ENCODE assay signal across 9 cellular contexts in the genomic region with DNA sequence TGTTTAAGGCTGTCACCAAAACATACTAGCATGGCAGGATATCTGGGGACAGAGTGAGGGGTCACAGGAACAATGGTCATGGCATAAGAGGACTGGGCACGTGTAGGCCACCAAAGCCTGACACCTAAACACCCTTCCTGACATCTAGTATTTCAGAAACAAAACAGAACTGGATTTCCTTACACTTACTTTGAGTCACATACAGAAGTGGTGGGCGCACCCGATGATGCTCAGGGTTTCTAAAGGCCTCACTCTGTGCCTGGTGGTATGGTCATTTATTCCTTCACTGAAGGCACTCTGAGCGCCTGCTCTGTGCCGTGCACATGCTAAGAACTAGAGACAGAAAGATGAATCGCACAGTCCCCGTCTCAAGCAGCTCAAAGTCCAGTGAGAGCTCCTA. TPM values are rescaled to one million over a fixed set of nuclear protein-coding genes. Genes with fewer than 3 reads are reported as not detected.
DNase-seq lines count a peak whose midpoint lies in the region; ATAC-seq and TF ChIP-seq lines count a peak whose summit lies in the region.
"Had no signal": no experiment of that assay in that cellular context is flagged by ENCODE, and none has a peak within 500 bp of the region (broad histone marks: within the 10 kb centered on the region; RNA-seq: fewer than 3 reads in every experiment).

No MANE protein-coding gene starts in this region.

- H3K27ac Mint-ChIP-seq in activated CD4-positive, alpha-beta memory T cell treated with anti-CD3 and anti-CD28 coated beads for 36 hours, result peak overlapping the region; percentile 87

- TF ChIP-seq RAD21 in HCT116 (IDR thresholded peaks at IDR 0.05; ENCODE audit: low read depth), result no peak

- WGBS in testis, 2 donors, result 68 to 84% methylated on average over 7 of the region's 7 CpGs
- WGBS in heart right ventricle, 2 donors, result 83 to 92% methylated on average over 7 of the region's 7 CpGs

- H3K9me2 ChIP-seq in HCT116 (ENCODE audit: insufficient read depth), result no peaks in the 10 kb centered on the region

- H3K4me1 ChIP-seq in ACC112 (ENCODE audit: control insufficient read depth, insufficient read depth, low read length, unreplicated experiment), result peaks cover 10% of the 10 kb centered on the region
- peaks cover 10 to 24% of the 10 kb centered on the region in 2 experiments for H3K4me1 ChIP-seq in HCT116 (ENCODE audit: control insufficient read depth in 1 of 2, insufficient read depth in 2 of 2, low read length in 2 of 2)
- peaks cover 28% of the 10 kb centered on the region for H3K4me1 ChIP-seq in lower lobe of right lung
- peaks cover 8% of the 10 kb centered on the region for H3K4me1 ChIP-seq in testis
- peaks cover 0 to 54% (median 31%) of the 10 kb centered on the region in 9 donors for H3K4me1 ChIP-seq in heart right ventricle

- H3K9ac ChIP-seq in HCT116 (ENCODE audit: low read length), result no peak overlapping the region

- peak overlapping the region; percentile 88 for H3K4me3 Mint-ChIP-seq in activated CD4-positive, alpha-beta memory T cell treated with anti-CD3 and anti-CD28 coated beads for 36 hours

- peaks cover 50% of the 10 kb centered on the region for H3K79me2 ChIP-seq in ACC112 (ENCODE audit: control insufficient read depth, insufficient read depth, low read length, unreplicated experiment)
- peaks cover 42% of the 10 kb centered on the region for H3K79me2 ChIP-seq in HCT116 (ENCODE audit: insufficient read depth, low read length)

- RAD21 ChIA-PET in HCT116 (lab: Charles Lee; ENCODE audit: low non-redundant PET in 1 of 2, low total read pairs in 2 of 2, uncharacterized antibody in 2 of 2, unreplicated experiment in 2 of 2), result no interaction called here

- H3K4me1 Mint-ChIP-seq in activated CD4-positive, alpha-beta memory T cell treated with anti-CD3 and anti-CD28 coated beads for 36 hours (ENCODE audit: low read depth), result peaks cover 50% of the 10 kb centered on the region

- ATAC-seq in HCT116 (no peak), lower lobe of right lung (no peak), heart right ventricle (no peak)

- TF ChIP-seq CTCF in HCT116 (IDR thresholded peaks at IDR 0.05 in 2 of 3, conservative IDR thresholded peaks at IDR 0.05 in 1 of 3; ENCODE audit: borderline replicate concordance in 1 of 3, insufficient read depth in 1 of 3, low read depth in 2 of 3, low read length in 2 of 3) (no peak), lower lobe of right lung (IDR thresholded peaks at IDR 0.05) (no peak), testis (IDR thresholded peaks at IDR 0.05) (no peak), heart right ventricle (IDR thresholded peaks at IDR 0.05) (no peak)

- no peak for DNase-seq in HCT116 (ENCODE audit: low read depth, low spot score)
- peak; percentile 61 for DNase-seq in activated CD4-positive, alpha-beta memory T cell treated with anti-CD3 and anti-CD28 coated beads for 36 hours
- DNase-seq in lower lobe of right lung, result no peak
- no peak for DNase-seq in kidney tubule cell (ENCODE audit: low spot score)
- DNase-seq in testis, result no peak
- DNase-seq in posterior vena cava (ENCODE audit: low spot score), result no peak
- DNase-seq in heart right ventricle, result no peak
- DNase-seq: NCI-H524 treated with DMSO at 0.1 percent for 48 hours had no signal

- H4K20me1 ChIP-seq in HCT116 (ENCODE audit: insufficient read depth), result no peaks in the 10 kb centered on the region

- H3K27me3 Mint-ChIP-seq in activated CD4-positive, alpha-beta memory T cell treated with anti-CD3 and anti-CD28 coated beads for 36 hours, result no peaks in the 10 kb centered on the region

- no peak overlapping the region for H2AFZ ChIP-seq in ACC112 (ENCODE audit: low read length, unreplicated experiment)
- H2AFZ ChIP-seq in HCT116 (ENCODE audit: low read depth, low read length, poor library complexity, severe bottlenecking), result no peak overlapping the region

- H3K36me3 Mint-ChIP-seq in activated CD4-positive, alpha-beta memory T cell treated with anti-CD3 and anti-CD28 coated beads for 36 hours, result peaks cover 2% of the 10 kb centered on the region

- H3K27ac ChIP-seq in ACC112 (ENCODE audit: low read depth, low read length), result no peak overlapping the region
- no peak overlapping the region for H3K27ac ChIP-seq in HCT116 (ENCODE audit: low read depth, low read length)
- no peak overlapping the region for H3K27ac ChIP-seq in lower lobe of right lung
- H3K27ac ChIP-seq in testis, result no peak overlapping the region
- peak overlapping the region in 1 of 10 donors; percentile 89 for H3K27ac ChIP-seq in heart right ventricle

- H3K4me3 ChIP-seq in ACC112 (ENCODE audit: low read depth, low read length), result peak overlapping the region; percentile 82; the same call in 1 of the 2 replicates
- H3K4me3 ChIP-seq in HCT116 (replicated peaks in 1 of 2; ENCODE audit: low read depth in 1 of 2, low read length in 2 of 2), result no peak overlapping the region
- H3K4me3 ChIP-seq in lower lobe of right lung, result peak overlapping the region; percentile 85
- no peak overlapping the region for H3K4me3 ChIP-seq in testis
- H3K4me3 ChIP-seq in heart right ventricle, result peak overlapping the region in 1 of 10 donors; percentile 96

- CTCF ChIA-PET in HCT116 (lab: Charles Lee), result no interaction called here
- CTCF ChIA-PET in activated CD4-positive, alpha-beta memory T cell treated with anti-CD3 and anti-CD28 coated beads for 36 hours (lab: Charles Lee), result no interaction called here

- no TSS peak for BruUV-seq in HCT116 (replicated peaks; lab: Mats Ljungman, UMichigan)

- no peaks in the 10 kb centered on the region for H3K27me3 ChIP-seq in ACC112 (ENCODE audit: insufficient read depth, low read length)
- no peaks in the 10 kb centered on the region for H3K27me3 ChIP-seq in HCT116 (ENCODE audit: insufficient read depth, low read length)
- H3K27me3 ChIP-seq in lower lobe of right lung (ENCODE audit: low read depth), result no peaks in the 10 kb centered on the region
- H3K27me3 ChIP-seq in testis, result no peaks in the 10 kb centered on the region
- H3K27me3 ChIP-seq in heart right ventricle, result no peaks in the 10 kb centered on the region

- intact Hi-C loops in HCT116 (cut with micrococcal nuclease), result loop anchor here (5.0 kb wide), 1 partner anchor 756 kb away; no protein-coding TSS in a partner anchor
- intact Hi-C loops in activated CD4-positive, alpha-beta memory T cell treated with anti-CD3 and anti-CD28 coated beads for 36 hours (cut with micrococcal nuclease), result loop anchor here (1.0 to 5.0 kb wide), 4 partner anchors 14 to 551 kb away; a partner anchor contains a TSS
- intact Hi-C loops in lower lobe of right lung (cut with DNase I), result no loop called here
- intact Hi-C loops in testis (cut with DNase I; ENCODE audit: low total_unique reads), result loop anchor here (5.0 kb wide), 1 partner anchor 71 kb away; a partner anchor contains a TSS
- intact Hi-C loops in posterior vena cava (cut with DNase I), result loop anchor here in 1 of 2 donors (5.0 kb wide), 2 partner anchors 41 to 71 kb away; a partner anchor contains a TSS
- intact Hi-C loops in heart right ventricle (cut with DNase I), result loop anchor here in 6 of 10 donors (2.0 to 10.0 kb wide), 6 partner anchors 41 to 748 kb away; a partner anchor contains a TSS

- H3K9me3 Mint-ChIP-seq in activated CD4-positive, alpha-beta memory T cell treated with anti-CD3 and anti-CD28 coated beads for 36 hours, result no peaks in the 10 kb centered on the region

- H3K9me3 ChIP-seq in HCT116 (ENCODE audit: control insufficient read depth in 1 of 2, insufficient read depth in 1 of 2, low read depth in 1 of 2, low read length in 2 of 2) (no peaks in the 10 kb centered on the region), lower lobe of right lung (no peaks in the 10 kb centered on the region), testis (no peaks in the 10 kb centered on the region), heart right ventricle (no peaks in the 10 kb centered on the region)

- no peak for TF ChIP-seq POLR2A in HCT116 (IDR thresholded peaks at IDR 0.05; ENCODE audit: borderline replicate concordance, extremely low read depth, insufficient read depth, insufficient read length)
- TF ChIP-seq POLR2A in testis (IDR thresholded peaks at IDR 0.05), result no peak

- peak overlapping the region; percentile 93 for H3K4me2 ChIP-seq in HCT116 (ENCODE audit: low read length)

- POLR2A ChIA-PET in HCT116 (lab: Charles Lee), result no interaction called here
- POLR2A ChIA-PET in activated CD4-positive, alpha-beta memory T cell treated with anti-CD3 and anti-CD28 coated beads for 36 hours (lab: Charles Lee), result interaction anchor here (3.6 kb wide), 1 partner anchor 48 kb away, joined by 17 read pairs; a partner anchor contains a TSS

- H3K36me3 ChIP-seq in ACC112 (ENCODE audit: insufficient read depth, low read length) (no peaks in the 10 kb centered on the region), HCT116 (ENCODE audit: control insufficient read depth in 1 of 2, insufficient read depth in 2 of 2, low read length in 2 of 2) (no peaks in the 10 kb centered on the region), lower lobe of right lung (no peaks in the 10 kb centered on the region), testis (ENCODE audit: low read depth, missing control alignments) (no peaks in the 10 kb centered on the region), heart right ventricle (peaks cover 0 to 6% (median 0%) of the 10 kb centered on the region in 9 donors)

TF ChIP-seq in HCT116, 20 proteins besides CTCF, POLR2A, EP300 and RAD21 (continues in another document):
- TF ChIP-seq TCF7L2 (IDR thresholded peaks at IDR 0.05; ENCODE audit: borderline replicate concordance, extremely low read depth, insufficient read depth, insufficient read length) (no peak), ZNF274 (IDR thresholded peaks at IDR 0.05; ENCODE audit: low read depth, low read length) (no peak), CEBPB (IDR thresholded peaks at IDR 0.05; ENCODE audit: low read depth) (no peak), CBX3 (IDR thresholded peaks at IDR 0.05; ENCODE audit: low read depth) (no peak), JUND (IDR thresholded peaks at IDR 0.05) (no peak), SRF (IDR thresholded peaks at IDR 0.05; ENCODE audit: low read depth) (no peak)

RNA-seq across cellular contexts. Expression of a gene that starts 2.0 kb away (rescaled TPM):
- total RNA-seq in HCT116 (2021; ENCODE audit: unreplicated experiment), result 20.3 TPM
- polyA plus RNA-seq in HCT116 (2012), result 5.1 and 5.9 TPM in 2 replicates
- 10 to 100 TPM; 30.8 to 31.0 TPM for total RNA-seq in activated CD4-positive, alpha-beta memory T cell treated with anti-CD3 and anti-CD28 coated beads for 36 hours
- 17.8 TPM for total RNA-seq in lower lobe of right lung
- total RNA-seq in testis, result 10 to 100 TPM in 1 of 2 donors, 1 to 10 TPM in 1; 9.8 to 12.1 TPM
- polyA plus RNA-seq in testis (ENCODE audit: insufficient read depth, low read depth, low replicate concordance), result 4.9 TPM
- total RNA-seq in posterior vena cava, result 10 to 100 TPM; 14.1 to 21.9 TPM
- total RNA-seq in heart right ventricle, result 10 to 100 TPM in 8 of 10 donors, 1 to 10 TPM in 2; 8.9 to 13.5 (median 11.9) TPM
- polyA plus RNA-seq in heart right ventricle, result 10 to 100 TPM in 1 of 2 donors, 1 to 10 TPM in 1; 4.2 to 11.1 TPM

RNA-seq across cellular contexts. Expression of a gene that starts 48.4 kb away (rescaled TPM):
- total RNA-seq in HCT116 (2021; ENCODE audit: unreplicated experiment), result 52.5 TPM
- polyA plus RNA-seq in HCT116 (2012), result 10.2 and 14.6 TPM in 2 replicates
- 10 to 100 TPM; 54.1 to 57.0 TPM for total RNA-seq in activated CD4-positive, alpha-beta memory T cell treated with anti-CD3 and anti-CD28 coated beads for 36 hours
- total RNA-seq in lower lobe of right lung, result 32.6 TPM
- 10 to 100 TPM; 46.5 to 60.9 TPM for total RNA-seq in testis
- 26.5 TPM for polyA plus RNA-seq in testis (ENCODE audit: insufficient read depth, low read depth, low replicate concordance)
- total RNA-seq in posterior vena cava, result 10 to 100 TPM; 26.0 to 28.9 TPM
- 10 to 100 TPM; 28.1 to 36.3 (median 31.4) TPM for total RNA-seq in heart right ventricle
- 10 to 100 TPM in 1 of 2 donors, 1 to 10 TPM in 1; 9.3 to 13.8 TPM for polyA plus RNA-seq in heart right ventricle

Comparison
In these comparisons a context has a peak if more than half of its experiments do, and no peak if none do; other contexts are left out.
1. H3K4me3 ChIP-seq: peak in ACC112 (single experiment) and lower lobe of right lung (single experiment); none in HCT116 (0 of 2) and testis (0 of 2).